25 cellular contexts compared by ENCODE assay signal in genomic region chr3:25497096-25497495, GRCh38.
A peak's percentile ranks its signal among the peaks of the same experiment; 100 is the strongest.
DNase-seq lines count a peak whose midpoint lies in the region; ATAC-seq, FAIRE-seq and TF ChIP-seq lines count a peak whose summit lies in the region.
"Had no signal": no experiment of that assay in that cellular context is flagged by ENCODE, and none has a peak within 500 bp of the region (broad histone marks: within the 10 kb centered on the region; RNA-seq: fewer than 3 reads in every experiment).

No MANE protein-coding gene starts in this region.

- intact Hi-C loops in HepG2 (cut with micrococcal nuclease; ENCODE audit: unreplicated experiment), result no loop called here

- H4K91ac ChIP-seq in trophoblast cell (ENCODE audit: low read depth, low read length), result no peak overlapping the region

- no peak for ATAC-seq in HG03159 (IDR thresholded peaks at IDR 0.05; ENCODE audit: unreplicated experiment)
- ATAC-seq in HepG2, result no peak
- ATAC-seq: GM12878 had no signal

- no peak overlapping the region for H3K23ac ChIP-seq in trophoblast cell (ENCODE audit: low read length)

- TF ChIP-seq CTCF in mesothelial cell of epicardium (IDR thresholded peaks at IDR 0.05; ENCODE audit: unreplicated experiment), result no peak
- TF ChIP-seq CTCF in HepG2 (CRISPR knock-in tag; IDR thresholded peaks at IDR 0.05), result no peak

- no peak overlapping the region for H2BK5ac ChIP-seq in trophoblast cell (ENCODE audit: low read depth, low read length, poor library complexity)

- peaks cover 2 to 7% of the 10 kb centered on the region in 2 experiments for H3K36me3 ChIP-seq in trophoblast cell (ENCODE audit: control insufficient read depth in 1 of 2, insufficient read depth in 2 of 2, low read length in 2 of 2)
- no peaks in the 10 kb centered on the region for H3K36me3 ChIP-seq in GM23248 (ENCODE audit: low read depth)
- no peaks in the 10 kb centered on the region for H3K36me3 ChIP-seq in HepG2 (replicated peaks in 1 of 2; ENCODE audit: control insufficient read depth in 1 of 2, insufficient read depth in 2 of 2, low read length in 2 of 2)
- H3K36me3 ChIP-seq: BE2C, BLaER1 had no signal

- H3K9ac ChIP-seq in trophoblast cell (ENCODE audit: low read length) (no peak overlapping the region), GM23248 (no peak overlapping the region), HepG2 (ENCODE audit: insufficient read depth, low read depth, low read length) (no peak overlapping the region)
- H3K9ac ChIP-seq: BLaER1 had no signal

- H3K4me1 ChIP-seq in trophoblast cell (ENCODE audit: control insufficient read depth in 1 of 2, insufficient read depth in 2 of 2, low read length in 2 of 2) (no peaks in the 10 kb centered on the region), GM23248 (ENCODE audit: insufficient read depth) (no peaks in the 10 kb centered on the region), HepG2 (ENCODE audit: insufficient read depth, low read length) (no peaks in the 10 kb centered on the region)
- H3K4me1 ChIP-seq: BE2C, BLaER1 had no signal

- H4K12ac ChIP-seq in trophoblast cell (ENCODE audit: low read depth, low read length), result no peak overlapping the region

- in situ Hi-C loops in GM23248 (cut with MboI) (no loop called here), HepG2 (cut with HindIII; ENCODE audit: extremely low pct_ligation_motif_present, low pct_unique_long_range_greater_than_20kb) (no loop called here)

- H3K18ac ChIP-seq in trophoblast cell (ENCODE audit: low read length), result no peak overlapping the region

- no peak for TF ChIP-seq RAD21 in HepG2 (CRISPR knock-in tag; IDR thresholded peaks at IDR 0.05)

- POLR2A ChIA-PET in HepG2 (lab: Yijun Ruan, JAX), result no interaction called here

- H2AFZ ChIP-seq in trophoblast cell (ENCODE audit: insufficient read depth, low read length, poor library complexity) (no peak overlapping the region), GM23248 (no peak overlapping the region), HepG2 (ENCODE audit: low read length) (no peak overlapping the region)

- no peak overlapping the region for H2AK5ac ChIP-seq in trophoblast cell (ENCODE audit: low read length)

- peaks cover 57% of the 10 kb centered on the region for H3K4me1 Mint-ChIP-seq in mesothelial cell of epicardium
- H3K4me1 Mint-ChIP-seq: CD14-positive monocyte; CD4-positive, alpha-beta memory T cell; CD4-positive, CD25-positive, alpha-beta regulatory T cell; CD8-positive, alpha-beta memory T cell had no signal

- H3K9me2 ChIP-seq in GM23248 (ENCODE audit: insufficient read depth), result no peaks in the 10 kb centered on the region

- no peak overlapping the region for H3K4ac ChIP-seq in trophoblast cell (ENCODE audit: low read depth, low read length)

- no peaks in the 10 kb centered on the region for H3K27me3 ChIP-seq in trophoblast cell (ENCODE audit: insufficient read depth, low read length)
- no peaks in the 10 kb centered on the region for H3K27me3 ChIP-seq in GM23248 (replicated peaks; ENCODE audit: insufficient read depth)
- no peaks in the 10 kb centered on the region for H3K27me3 ChIP-seq in HepG2 (ENCODE audit: control insufficient read depth in 1 of 2, insufficient read depth in 2 of 2, low read length in 2 of 2)
- H3K27me3 ChIP-seq: BE2C, BLaER1 had no signal

- peaks cover 55% of the 10 kb centered on the region for H3K36me3 Mint-ChIP-seq in mesothelial cell of epicardium
- H3K36me3 Mint-ChIP-seq: CD14-positive monocyte; CD4-positive, alpha-beta memory T cell; CD4-positive, CD25-positive, alpha-beta regulatory T cell; CD8-positive, alpha-beta memory T cell had no signal

- peaks cover 20% of the 10 kb centered on the region for H3K9me3 Mint-ChIP-seq in mesothelial cell of epicardium

- no peak for FAIRE-seq in HepG2 (lab: Jason Lieb, UNC)
- FAIRE-seq: A204.1, D721Med, GM12878, GM12892, GM18507, GM19239 had no signal

- H4K8ac ChIP-seq in trophoblast cell (ENCODE audit: low read depth, low read length), result no peak overlapping the region

- H3K79me1 ChIP-seq in trophoblast cell (ENCODE audit: low read length), result no peaks in the 10 kb centered on the region

- H3K27ac ChIP-seq in trophoblast cell (ENCODE audit: low read depth, low read length) (no peak overlapping the region), GM23248 (no peak overlapping the region), HepG2 (ENCODE audit: extremely low read length, insufficient read depth, low read length) (no peak overlapping the region)
- H3K27ac ChIP-seq: BLaER1 had no signal

- no peaks in the 10 kb centered on the region for H3F3A ChIP-seq in GM23248 (ENCODE audit: insufficient read depth)

- no CpG with 5 or more reads among the region's 10 CpGs for WGBS in trophoblast cell (ENCODE audit: extremely low coverage, insufficient coverage, insufficient read length)
- WGBS in GM23248 (ENCODE audit: low coverage in 1 of 2, low lambda C conversion rate in 2 of 2, missing lambda C conversion rate in 2 of 2), 2 experiments, result 64 to 76% methylated on average over 10 of the region's 10 CpGs
- WGBS in HepG2 (ENCODE audit: low lambda C conversion rate), result 80% methylated on average over 9 of the region's 10 CpGs

- DNase-seq in ELF-1 (ENCODE audit: low read depth, low spot score) (peak; percentile 2), mesothelial cell of epicardium (ENCODE audit: low spot score in 2 of 2, unreplicated experiment in 2 of 2) (no peak), trophoblast cell (peak; percentile 74 to 82), MV-4-11 (lab: John Stamatoyannopoulos, UW) (no peak), GM23248 (no peak), HepG2 (ENCODE audit: low spot score) (no peak)
- DNase-seq: 8988T; ACHN; BE2C; C1 segment of cervical spinal cord; CD4-positive, alpha-beta memory T cell; CD4-positive, CD25-positive, alpha-beta regulatory T cell; CD8-positive, alpha-beta memory T cell; COR-L47; DMS79 treated with DMSO at 0.1 percent for 48 hours; GDM1 had no signal

- no peak overlapping the region for H2BK12ac ChIP-seq in trophoblast cell (ENCODE audit: low read length)

- no peaks in the 10 kb centered on the region for H3K79me2 ChIP-seq in trophoblast cell (ENCODE audit: control insufficient read depth, insufficient read depth, low read length, poor library complexity)
- H3K79me2 ChIP-seq in GM23248 (ENCODE audit: insufficient read depth), result no peaks in the 10 kb centered on the region
- no peaks in the 10 kb centered on the region for H3K79me2 ChIP-seq in HepG2 (ENCODE audit: insufficient read depth, low read length)

- H3K4me2 ChIP-seq in trophoblast cell (ENCODE audit: low read length) (no peak overlapping the region), GM23248 (ENCODE audit: unreplicated experiment) (no peak overlapping the region), HepG2 (ENCODE audit: low read depth, low read length) (no peak overlapping the region)
- H3K4me2 ChIP-seq: BLaER1 had no signal

- no peaks in the 10 kb centered on the region for H3K27me3 Mint-ChIP-seq in mesothelial cell of epicardium (ENCODE audit: low read depth)
- H3K27me3 Mint-ChIP-seq: CD4-positive, CD25-positive, alpha-beta regulatory T cell had no signal

- TF ChIP-seq EP300 in HepG2 (IDR thresholded peaks at IDR 0.05; ENCODE audit: low read depth in 2 of 2, low read length in 2 of 2) (no peak), HepG2 (CRISPR knock-in tag; IDR thresholded peaks at IDR 0.05; ENCODE audit: borderline replicate concordance) (no peak)

- H2BK120ac ChIP-seq in trophoblast cell (ENCODE audit: insufficient read depth, low read length, poor library complexity), result no peak overlapping the region

- no TSS peak for BruUV-seq in HepG2 (replicated peaks; lab: Mats Ljungman, UMichigan)

- H3K9me3 ChIP-seq in trophoblast cell (ENCODE audit: insufficient read depth, low read depth, low read length), result peaks cover 6% of the 10 kb centered on the region
- peaks cover 4% of the 10 kb centered on the region for H3K9me3 ChIP-seq in GM23248 (ENCODE audit: low read depth)
- H3K9me3 ChIP-seq in HepG2 (ENCODE audit: low read length), result peaks cover 25% of the 10 kb centered on the region; the same call in 1 of the 2 replicates
- H3K9me3 ChIP-seq: BE2C had no signal

- CTCF ChIA-PET in HepG2 (lab: Yijun Ruan, JAX; ENCODE audit: low intra/inter-chr PET ratio, low total read pairs), result no interaction called here

- H4K20me1 ChIP-seq in GM23248 (ENCODE audit: insufficient read depth) (no peaks in the 10 kb centered on the region), HepG2 (ENCODE audit: insufficient read depth, low read length) (no peaks in the 10 kb centered on the region)
- H4K20me1 ChIP-seq: BLaER1 had no signal

- H3K4me3 ChIP-seq in trophoblast cell (ENCODE audit: low read depth, low read length) (no peak overlapping the region), GM23248 (no peak overlapping the region), HepG2 (replicated peaks in 1 of 3; ENCODE audit: insufficient read depth in 1 of 3, low read depth in 2 of 3, low read length in 3 of 3) (no peak overlapping the region)
- H3K4me3 ChIP-seq: BLaER1, GM12878 had no signal

- no peak overlapping the region for H3K4me3 Mint-ChIP-seq in mesothelial cell of epicardium
- H3K4me3 Mint-ChIP-seq: CD14-positive monocyte; CD4-positive, alpha-beta memory T cell; CD4-positive, CD25-positive, alpha-beta regulatory T cell; CD8-positive, alpha-beta memory T cell had no signal

- no peak for TF ChIP-seq POLR2A in HepG2 (IDR thresholded peaks at IDR 0.05; ENCODE audit: insufficient read depth in 1 of 2, low read depth in 2 of 2, low read length in 2 of 2)

- H3K14ac ChIP-seq in trophoblast cell (ENCODE audit: low read length), result no peak overlapping the region

- peak overlapping the region; percentile 59 for H3K27ac Mint-ChIP-seq in mesothelial cell of epicardium
- H3K27ac Mint-ChIP-seq: CD14-positive monocyte; CD4-positive, alpha-beta memory T cell; CD4-positive, CD25-positive, alpha-beta regulatory T cell; CD8-positive, alpha-beta memory T cell had no signal

TF ChIP-seq in HepG2, 621 proteins besides CTCF, POLR2A, EP300 and RAD21 (continues in another document):
- TF ChIP-seq SUZ12 (IDR thresholded peaks at IDR 0.05; ENCODE audit: low read depth, low read length) (no peak), ATF5 (CRISPR knock-in tag; IDR thresholded peaks at IDR 0.05; ENCODE audit: low read depth) (no peak), ELF3 (CRISPR knock-in tag; IDR thresholded peaks at IDR 0.05) (no peak), THYN1 (CRISPR knock-in tag; IDR thresholded peaks at IDR 0.05; ENCODE audit: borderline replicate concordance, low read depth) (no peak)

Comparison
In these comparisons a context has a peak if more than half of its experiments do, and no peak if none do; other contexts are left out.
1. DNase-seq: peak in ELF-1 (single experiment) and trophoblast cell (2 of 2); none in mesothelial cell of epicardium (0 of 2), MV-4-11 (single experiment), GM23248 (single experiment) and HepG2 (single experiment).